24 cellular contexts compared by ENCODE assay signal in genomic region chr12:544941-545635, GRCh38.
"Had no signal": no experiment of that assay in that cellular context is flagged by ENCODE, and none has a peak within 500 bp of the region (broad histone marks: within the 10 kb centered on the region; RNA-seq: fewer than 3 reads in every experiment).

No MANE protein-coding gene starts in this region.

- DNase-seq: activated B cell treated with CpG ODN at 0.5 μM for 24 hours; activated CD4-positive, alpha-beta T cell treated with anti-CD3 and anti-CD28 coated beads for 36 hours; activated CD4-positive, alpha-beta T cell treated with anti-CD3 and anti-CD28 coated beads, Interleukin-2, amount 50 U/mL, for 4 hours; activated CD8-positive, alpha-beta memory T cell treated with anti-CD3 and anti-CD28 coated beads for 24 hours; activated CD8-positive, alpha-beta memory T cell treated with anti-CD3 and anti-CD28 coated beads, Interleukin-2, amount 50 U/mL, for 4 hours; activated naive CD8-positive, alpha-beta T cell treated with anti-CD3 and anti-CD28 coated beads for 36 hours; activated T-cell treated with anti-CD3 and anti-CD28 coated beads, Interleukin-2, amount 50 U/mL, for 24 hours; amniotic stem cell; cerebellar nuclear complex; foreskin fibroblast; heart right ventricle; islet precursor cell; left cardiac atrium; small intestine; stimulated activated CD4-positive, alpha-beta T cell treated with anti-CD3 and anti-CD28 coated beads, Interleukin-4, amount 100 ng/mL, for 1 hour; stimulated activated naive CD4-positive, alpha-beta T cell; T1000; testis; trophoblast cell had no signal

- H3K27ac ChIP-seq: coronary artery, heart right ventricle, testis, vagina had no signal

- H3K27ac Mint-ChIP-seq: activated B cell treated with CpG ODN at 0.5 μM for 24 hours; activated CD4-positive, alpha-beta T cell treated with anti-CD3 and anti-CD28 coated beads for 36 hours; activated naive CD8-positive, alpha-beta T cell treated with anti-CD3 and anti-CD28 coated beads for 36 hours; activated T-cell treated with anti-CD3 and anti-CD28 coated beads, Interleukin-2, amount 50 U/mL, for 24 hours; activated T-helper 17 cell treated with anti-CD3 and anti-CD28 coated beads, Interleukin-2, amount 50 U/mL, for 72 hours had no signal

- H3K4me3 Mint-ChIP-seq: activated B cell treated with CpG ODN at 0.5 μM for 24 hours; activated CD4-positive, alpha-beta T cell treated with anti-CD3 and anti-CD28 coated beads for 36 hours; activated naive CD8-positive, alpha-beta T cell treated with anti-CD3 and anti-CD28 coated beads for 36 hours; activated T-cell treated with anti-CD3 and anti-CD28 coated beads, Interleukin-2, amount 50 U/mL, for 24 hours; activated T-helper 17 cell treated with anti-CD3 and anti-CD28 coated beads, Interleukin-2, amount 50 U/mL, for 72 hours; natural killer cell treated with Interleukin-12 subunit alpha and Interleukin-12 subunit beta and Interleukin-15 and Interleukin-18, amount 100 ng/mL, for 72 hours had no signal

- ATAC-seq: activated CD4-positive, alpha-beta T cell treated with anti-CD3 and anti-CD28 coated beads for 36 hours; activated T-helper 17 cell treated with anti-CD3 and anti-CD28 coated beads, Interleukin-2, amount 50 U/mL, for 72 hours; heart right ventricle; left cardiac atrium; natural killer cell treated with Interleukin-12 subunit alpha and Interleukin-12 subunit beta and Interleukin-15 and Interleukin-18, amount 100 ng/mL, for 72 hours; sciatic nerve had no signal

- H3K4me3 ChIP-seq: coronary artery, heart right ventricle, testis, vagina had no signal

- H3K9me3 ChIP-seq: heart right ventricle, testis, vagina had no signal

- H3K36me3 ChIP-seq: heart right ventricle, vagina had no signal

- H3K9me3 Mint-ChIP-seq: activated B cell treated with CpG ODN at 0.5 μM for 24 hours; activated naive CD8-positive, alpha-beta T cell treated with anti-CD3 and anti-CD28 coated beads for 36 hours; activated T-cell treated with anti-CD3 and anti-CD28 coated beads, Interleukin-2, amount 50 U/mL, for 24 hours; activated T-helper 17 cell treated with anti-CD3 and anti-CD28 coated beads, Interleukin-2, amount 50 U/mL, for 72 hours; natural killer cell treated with Interleukin-12 subunit alpha and Interleukin-12 subunit beta and Interleukin-15 and Interleukin-18, amount 100 ng/mL, for 72 hours had no signal

- H3K27me3 ChIP-seq: testis, vagina had no signal

- H3K36me3 Mint-ChIP-seq: activated naive CD8-positive, alpha-beta T cell treated with anti-CD3 and anti-CD28 coated beads for 36 hours; natural killer cell treated with Interleukin-12 subunit alpha and Interleukin-12 subunit beta and Interleukin-15 and Interleukin-18, amount 100 ng/mL, for 72 hours had no signal
